ENCODE assay signal across 6 cellular contexts in genomic region chr4:131595140-131595539, GRCh38.
"Had no signal": no experiment of that assay in that cellular context is flagged by ENCODE, and none has a peak within 500 bp of the region (broad histone marks: within the 10 kb centered on the region; RNA-seq: fewer than 3 reads in every experiment).

No MANE protein-coding gene starts in this region.

- H3K4me3 ChIP-seq: GM23338, HAP-1 had no signal

- H2AFZ ChIP-seq: GM23338 had no signal

- DNase-seq: H7, Kasumi-1, KG1 had no signal

- H3K36me3 ChIP-seq: HAP-1 had no signal

- H3K27ac ChIP-seq: HL-60 had no signal

- H3K4me2 ChIP-seq: GM23338 had no signal

- H3K9me3 ChIP-seq: HAP-1 had no signal

- H3K4me1 ChIP-seq: HAP-1 had no signal

- ATAC-seq: GM23338 had no signal
